Comparison of ENCODE assay signal across 1 cellular context in the genomic region with DNA sequence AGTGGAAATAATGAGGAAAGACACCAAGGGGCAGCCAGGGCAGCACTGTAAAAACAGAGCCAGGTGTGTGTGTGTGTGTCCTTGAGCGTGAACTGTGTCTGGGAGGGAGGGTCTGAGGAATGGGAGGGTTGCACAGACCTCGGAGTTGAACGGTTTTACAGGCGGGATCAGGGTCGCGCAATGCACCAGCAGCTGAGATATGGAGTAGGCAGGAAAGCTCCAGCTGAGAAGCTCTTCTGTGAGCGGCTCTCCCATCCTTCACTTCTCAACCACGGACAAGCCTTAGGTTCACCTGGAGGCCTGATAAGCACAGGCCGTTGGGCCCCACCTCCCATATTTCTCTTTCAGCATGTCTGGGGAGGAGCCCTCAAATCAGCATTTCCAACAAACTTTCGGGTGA.
A peak's percentile ranks its signal among the peaks of the same experiment; 100 is the strongest.
TF ChIP-seq lines count a peak whose summit lies in the region.

No MANE protein-coding gene starts in this region.

TF ChIP-seq in GM12878, 131 proteins besides CTCF, POLR2A, EP300 and RAD21:
- TF ChIP-seq, protein P1, sequence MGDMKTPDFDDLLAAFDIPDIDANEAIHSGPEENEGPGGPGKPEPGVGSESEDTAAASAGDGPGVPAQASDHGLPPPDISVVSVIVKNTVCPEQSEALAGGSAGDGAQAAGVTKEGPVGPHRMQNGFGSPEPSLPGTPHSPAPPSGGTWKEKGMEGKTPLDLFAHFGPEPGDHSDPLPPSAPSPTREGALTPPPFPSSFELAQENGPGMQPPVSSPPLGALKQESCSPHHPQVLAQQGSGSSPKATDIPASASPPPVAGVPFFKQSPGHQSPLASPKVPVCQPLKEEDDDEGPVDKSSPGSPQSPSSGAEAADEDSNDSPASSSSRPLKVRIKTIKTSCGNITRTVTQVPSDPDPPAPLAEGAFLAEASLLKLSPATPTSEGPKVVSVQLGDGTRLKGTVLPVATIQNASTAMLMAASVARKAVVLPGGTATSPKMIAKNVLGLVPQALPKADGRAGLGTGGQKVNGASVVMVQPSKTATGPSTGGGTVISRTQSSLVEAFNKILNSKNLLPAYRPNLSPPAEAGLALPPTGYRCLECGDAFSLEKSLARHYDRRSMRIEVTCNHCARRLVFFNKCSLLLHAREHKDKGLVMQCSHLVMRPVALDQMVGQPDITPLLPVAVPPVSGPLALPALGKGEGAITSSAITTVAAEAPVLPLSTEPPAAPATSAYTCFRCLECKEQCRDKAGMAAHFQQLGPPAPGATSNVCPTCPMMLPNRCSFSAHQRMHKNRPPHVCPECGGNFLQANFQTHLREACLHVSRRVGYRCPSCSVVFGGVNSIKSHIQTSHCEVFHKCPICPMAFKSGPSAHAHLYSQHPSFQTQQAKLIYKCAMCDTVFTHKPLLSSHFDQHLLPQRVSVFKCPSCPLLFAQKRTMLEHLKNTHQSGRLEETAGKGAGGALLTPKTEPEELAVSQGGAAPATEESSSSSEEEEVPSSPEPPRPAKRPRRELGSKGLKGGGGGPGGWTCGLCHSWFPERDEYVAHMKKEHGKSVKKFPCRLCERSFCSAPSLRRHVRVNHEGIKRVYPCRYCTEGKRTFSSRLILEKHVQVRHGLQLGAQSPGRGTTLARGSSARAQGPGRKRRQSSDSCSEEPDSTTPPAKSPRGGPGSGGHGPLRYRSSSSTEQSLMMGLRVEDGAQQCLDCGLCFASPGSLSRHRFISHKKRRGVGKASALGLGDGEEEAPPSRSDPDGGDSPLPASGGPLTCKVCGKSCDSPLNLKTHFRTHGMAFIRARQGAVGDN (IDR thresholded peaks at IDR 0.05): no peak
- peak; percentile 70; the same call in 1 of the 2 replicates for TF ChIP-seq WRNIP1 (IDR thresholded peaks at IDR 0.05; ENCODE audit: borderline replicate concordance, low read depth, low read length)
